In the genomic region with DNA sequence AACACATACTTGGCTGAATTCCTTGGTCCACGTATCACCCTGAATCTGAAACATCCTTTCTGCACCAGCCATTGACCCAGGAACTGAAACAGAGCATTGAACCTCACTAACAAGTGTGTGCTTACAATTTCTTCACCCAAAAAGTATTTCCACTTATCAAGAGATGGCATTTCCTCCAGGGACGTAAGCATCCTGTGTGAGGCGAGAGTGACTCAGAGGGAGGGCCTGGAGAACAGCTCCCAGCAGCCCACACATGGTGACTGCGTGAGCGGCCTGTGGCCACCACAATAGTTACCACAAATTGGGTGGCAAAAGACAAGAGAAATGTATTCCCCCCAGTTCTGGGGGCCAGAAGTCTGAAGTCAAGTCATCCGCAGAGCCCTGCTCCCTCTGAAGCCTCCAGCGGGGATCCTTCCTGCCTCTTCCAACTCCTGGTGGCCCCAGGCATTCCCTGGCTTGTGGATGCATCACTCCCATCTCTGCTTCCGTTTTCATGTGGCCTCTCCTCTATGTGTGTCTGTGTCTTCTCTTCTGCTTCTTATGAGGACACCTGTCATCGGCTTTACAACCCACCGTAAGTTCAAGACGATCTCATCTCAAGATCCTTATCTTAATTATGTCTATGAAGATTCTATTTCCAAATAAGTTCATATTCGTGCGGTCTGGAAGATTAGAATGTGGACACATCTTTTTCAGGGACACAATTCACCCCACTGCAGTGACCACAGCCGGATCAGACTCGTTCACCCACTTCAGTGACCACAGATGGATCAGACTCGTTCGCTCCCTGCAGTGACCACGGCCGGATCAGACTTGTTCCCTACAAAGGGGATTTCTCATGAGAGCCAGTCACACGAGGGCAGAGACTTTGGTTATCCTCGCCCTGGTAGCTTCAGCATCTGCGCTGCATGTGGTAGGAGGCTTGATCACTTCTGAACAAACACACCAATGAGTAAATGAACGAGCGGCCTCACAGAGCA, we compare ENCODE assay signal across 13 cellular contexts.
DNase-seq lines count a peak whose midpoint lies in the region; ATAC-seq and TF ChIP-seq lines count a peak whose summit lies in the region.
"Had no signal": no experiment of that assay in that cellular context is flagged by ENCODE, and none has a peak within 500 bp of the region (broad histone marks: within the 10 kb centered on the region; RNA-seq: fewer than 3 reads in every experiment).

No MANE protein-coding gene starts in this region.

- no peak overlapping the region for H3K27ac ChIP-seq in HEK293 (ENCODE audit: extremely low read depth, low read depth, low read length)

- no peaks in the 10 kb centered on the region for H3K9me3 Mint-ChIP-seq in activated CD4-positive, alpha-beta T cell treated with anti-CD3 and anti-CD28 coated beads, Interleukin-2, amount 10 ng/mL, durations not matched to agents 7 days and 5 days
- H3K9me3 Mint-ChIP-seq: activated T-cell treated with anti-CD3 and anti-CD28 coated beads, Interleukin-2, amount 50 U/mL, for 72 hours; T-cell had no signal

- H3K4me1 Mint-ChIP-seq in activated CD4-positive, alpha-beta T cell treated with anti-CD3 and anti-CD28 coated beads, Interleukin-2, amount 10 ng/mL, durations not matched to agents 7 days and 5 days = no peaks in the 10 kb centered on the region
- H3K4me1 Mint-ChIP-seq: T-cell had no signal

- H3K4me3 Mint-ChIP-seq in activated CD4-positive, alpha-beta T cell treated with anti-CD3 and anti-CD28 coated beads, Interleukin-2, amount 10 ng/mL, durations not matched to agents 7 days and 5 days = no peak overlapping the region
- H3K4me3 Mint-ChIP-seq: activated T-cell treated with anti-CD3 and anti-CD28 coated beads, Interleukin-2, amount 50 U/mL, for 72 hours; T-cell had no signal

- no peaks in the 10 kb centered on the region for H3K36me3 Mint-ChIP-seq in activated CD4-positive, alpha-beta T cell treated with anti-CD3 and anti-CD28 coated beads, Interleukin-2, amount 10 ng/mL, durations not matched to agents 7 days and 5 days (ENCODE audit: low read depth)
- H3K36me3 Mint-ChIP-seq: T-cell had no signal

- H3K4me1 ChIP-seq in HEK293 (ENCODE audit: control insufficient read depth, insufficient read depth, low read length) = no peaks in the 10 kb centered on the region

- POLR2A ChIA-PET in HEK293 (lab: Yijun Ruan, JAX) = no interaction called here
- POLR2A ChIA-PET in activated CD4-positive, alpha-beta T cell treated with anti-CD3 and anti-CD28 coated beads, Interleukin-2, amount 10 ng/mL, durations not matched to agents 7 days and 5 days (lab: Charles Lee) = no interaction called here

- no peak for TF ChIP-seq CTCF in HEK293 (tag by site-specific recombination; IDR thresholded peaks at IDR 0.05)

- no peaks in the 10 kb centered on the region for H3K9me3 ChIP-seq in HEK293 (ENCODE audit: control insufficient read depth, insufficient read depth, low read depth, low read length)

- CTCF ChIA-PET in HEK293 (lab: Yijun Ruan, JAX) = no interaction called here
- CTCF ChIA-PET in activated CD4-positive, alpha-beta T cell treated with anti-CD3 and anti-CD28 coated beads, Interleukin-2, amount 10 ng/mL, durations not matched to agents 7 days and 5 days (lab: Charles Lee) = no interaction called here

- H3K27ac Mint-ChIP-seq in activated CD4-positive, alpha-beta T cell treated with anti-CD3 and anti-CD28 coated beads, Interleukin-2, amount 10 ng/mL, durations not matched to agents 7 days and 5 days = no peak overlapping the region
- H3K27ac Mint-ChIP-seq: activated T-cell treated with anti-CD3 and anti-CD28 coated beads, Interleukin-2, amount 50 U/mL, for 72 hours; T-cell had no signal

- no peaks in the 10 kb centered on the region for H3K27me3 Mint-ChIP-seq in activated CD4-positive, alpha-beta T cell treated with anti-CD3 and anti-CD28 coated beads, Interleukin-2, amount 10 ng/mL, durations not matched to agents 7 days and 5 days

- no peaks in the 10 kb centered on the region for H3K36me3 ChIP-seq in HEK293 (ENCODE audit: control insufficient read depth in 2 of 2, insufficient read depth in 1 of 2, low read length in 2 of 2)

- no peak for ATAC-seq in HG03571 (IDR thresholded peaks at IDR 0.05; ENCODE audit: unreplicated experiment)
- ATAC-seq: activated T-cell treated with anti-CD3 and anti-CD28 coated beads, Interleukin-2, amount 50 U/mL, for 72 hours; left colon; right cardiac atrium; T-cell had no signal

- no peak overlapping the region for H3K4me3 ChIP-seq in HEK293 (ENCODE audit: low read depth, low read length)

- DNase-seq in AG08395 (ENCODE audit: low spot score) (peak; percentile 95), UCSD-AML1 (lab: John Stamatoyannopoulos, UW; ENCODE audit: unreplicated experiment) (peak; percentile 46), glomerular visceral epithelial cell (ENCODE audit: extremely low spot score) (peak; percentile 9), GF-D8 (lab: John Stamatoyannopoulos, UW) (no peak)
- no peak for DNase-seq in stimulated activated naive CD4-positive, alpha-beta T cell treated with Interleukin-2 at 50 U/mL for 16 hours (lab: John Stamatoyannopoulos, UW)
- no peak for DNase-seq in activated CD4-positive, alpha-beta T cell treated with anti-CD3 and anti-CD28 coated beads, Interleukin-2, amount 10 ng/mL, durations not matched to agents 7 days and 5 days
- DNase-seq: activated T-cell treated with anti-CD3 and anti-CD28 coated beads, Interleukin-2, amount 50 U/mL, for 72 hours; DND-41; left colon; right cardiac atrium; T-cell had no signal

TF ChIP-seq in HEK293, 187 proteins besides CTCF, POLR2A, EP300 and RAD21:
- TF ChIP-seq ZNF596 (tag by site-specific recombination; IDR thresholded peaks at IDR 0.05) = no peak
- TF ChIP-seq SETDB1 (IDR thresholded peaks at IDR 0.05; ENCODE audit: insufficient read length, low read length) = peak; percentile 55
- no peak for TF ChIP-seq ZNF292 (tag by site-specific recombination; IDR thresholded peaks at IDR 0.05; ENCODE audit: borderline replicate concordance, low read depth)
- TF ChIP-seq ZNF211 (tag by site-specific recombination; IDR thresholded peaks at IDR 0.05; ENCODE audit: low read depth) = no peak
- TF ChIP-seq ZNF146 (tag by site-specific recombination; IDR thresholded peaks at IDR 0.05) = no peak
- no peak for TF ChIP-seq ZNF561 (tag by site-specific recombination; IDR thresholded peaks at IDR 0.05; ENCODE audit: borderline replicate concordance)
- no peak for TF ChIP-seq ZNF658 (tag by site-specific recombination; IDR thresholded peaks at IDR 0.05)
- TF ChIP-seq ZNF121 (tag by site-specific recombination; IDR thresholded peaks at IDR 0.05) = no peak
- TF ChIP-seq, protein P1, sequence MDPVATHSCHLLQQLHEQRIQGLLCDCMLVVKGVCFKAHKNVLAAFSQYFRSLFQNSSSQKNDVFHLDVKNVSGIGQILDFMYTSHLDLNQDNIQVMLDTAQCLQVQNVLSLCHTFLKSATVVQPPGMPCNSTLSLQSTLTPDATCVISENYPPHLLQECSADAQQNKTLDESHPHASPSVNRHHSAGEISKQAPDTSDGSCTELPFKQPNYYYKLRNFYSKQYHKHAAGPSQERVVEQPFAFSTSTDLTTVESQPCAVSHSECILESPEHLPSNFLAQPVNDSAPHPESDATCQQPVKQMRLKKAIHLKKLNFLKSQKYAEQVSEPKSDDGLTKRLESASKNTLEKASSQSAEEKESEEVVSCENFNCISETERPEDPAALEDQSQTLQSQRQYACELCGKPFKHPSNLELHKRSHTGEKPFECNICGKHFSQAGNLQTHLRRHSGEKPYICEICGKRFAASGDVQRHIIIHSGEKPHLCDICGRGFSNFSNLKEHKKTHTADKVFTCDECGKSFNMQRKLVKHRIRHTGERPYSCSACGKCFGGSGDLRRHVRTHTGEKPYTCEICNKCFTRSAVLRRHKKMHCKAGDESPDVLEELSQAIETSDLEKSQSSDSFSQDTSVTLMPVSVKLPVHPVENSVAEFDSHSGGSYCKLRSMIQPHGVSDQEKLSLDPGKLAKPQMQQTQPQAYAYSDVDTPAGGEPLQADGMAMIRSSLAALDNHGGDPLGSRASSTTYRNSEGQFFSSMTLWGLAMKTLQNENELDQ (tag by site-specific recombination; IDR thresholded peaks at IDR 0.05; ENCODE audit: low read depth) = no peak

Comparison
In these comparisons a context has a peak if more than half of its experiments do, and no peak if none do; other contexts are left out.
1. DNase-seq: peak in AG08395 (single experiment), UCSD-AML1 (single experiment) and glomerular visceral epithelial cell (single experiment); none in GF-D8 (single experiment), stimulated activated naive CD4-positive, alpha-beta T cell treated with Interleukin-2 at 50 U/mL for 16 hours (single experiment) and activated CD4-positive, alpha-beta T cell treated with anti-CD3 and anti-CD28 coated beads, Interleukin-2, amount 10 ng/mL, durations not matched to agents 7 days and 5 days (single experiment).